In genomic region chr9:126984969-126985368, GRCh38 we compare ENCODE assay signal across 11 cellular contexts.
DNase-seq lines count a peak whose midpoint lies in the region; ATAC-seq, FAIRE-seq and TF ChIP-seq lines count a peak whose summit lies in the region.
"Had no signal": no experiment of that assay in that cellular context is flagged by ENCODE, and none has a peak within 500 bp of the region (broad histone marks: within the 10 kb centered on the region; RNA-seq: fewer than 3 reads in every experiment).

No MANE protein-coding gene starts in this region.

- no peak overlapping the region for H3K27ac Mint-ChIP-seq in Calu3 (ENCODE audit: unreplicated experiment)

- H3K4me1 ChIP-seq in effector memory CD4-positive, alpha-beta T cell (ENCODE audit: control insufficient read depth, insufficient read depth, low read length, poor library complexity, severe bottlenecking): peaks cover 42% of the 10 kb centered on the region
- no peaks in the 10 kb centered on the region for H3K4me1 ChIP-seq in pancreas

- H3K27me3 ChIP-seq in effector memory CD4-positive, alpha-beta T cell (replicated peaks; ENCODE audit: control insufficient read depth, insufficient read depth, low read length, poor library complexity, severe bottlenecking): no peaks in the 10 kb centered on the region
- H3K27me3 ChIP-seq in pancreas: no peaks in the 10 kb centered on the region

- peaks cover 20% of the 10 kb centered on the region for H3K4me1 Mint-ChIP-seq in Calu3 (ENCODE audit: low read depth, unreplicated experiment)

- CTCF ChIA-PET in Calu3 (lab: Charles Lee): no interaction called here

- TF ChIP-seq CTCF in Calu3 (IDR thresholded peaks at IDR 0.05; ENCODE audit: unreplicated experiment): no peak
- TF ChIP-seq CTCF in pancreas (IDR thresholded peaks at IDR 0.05): no peak

- H3K4me3 Mint-ChIP-seq in Calu3 (ENCODE audit: low read depth, unreplicated experiment): no peak overlapping the region

- peak in 3 of 4 donors; percentile 14 to 56 (median 44) for ATAC-seq in pancreas

- H3K9me3 ChIP-seq in effector memory CD4-positive, alpha-beta T cell (ENCODE audit: control insufficient read depth, low read length): no peaks in the 10 kb centered on the region
- no peaks in the 10 kb centered on the region for H3K9me3 ChIP-seq in pancreas

- no peak for FAIRE-seq in pancreas (lab: Jason Lieb, UNC)
- FAIRE-seq: astrocyte, endometrium had no signal

- H3K36me3 Mint-ChIP-seq in Calu3 (ENCODE audit: insufficient read depth, unreplicated experiment): peaks cover 6% of the 10 kb centered on the region

- H3K27me3 Mint-ChIP-seq in Calu3 (ENCODE audit: unreplicated experiment): peaks cover 21% of the 10 kb centered on the region

- H3K4me3 ChIP-seq in effector memory CD4-positive, alpha-beta T cell (ENCODE audit: insufficient read depth, low read depth, low read length, poor library complexity, severe bottlenecking): peak overlapping the region; percentile 2
- H3K4me3 ChIP-seq in pancreas: no peak overlapping the region

- peak; percentile 23 for DNase-seq in Calu3
- DNase-seq in OCI-M1 (lab: John Stamatoyannopoulos, UW): peak; percentile 24
- no peak for DNase-seq in effector memory CD4-positive, alpha-beta T cell
- no peak for DNase-seq in pancreas
- DNase-seq in NCI-H2196 treated with DMSO at 0.1 percent for 48 hours (lab: John Stamatoyannopoulos, UW; ENCODE audit: unreplicated experiment): no peak
- no peak for DNase-seq in anterior cingulate cortex (lab: John Stamatoyannopoulos, UW)
- DNase-seq in NCI-H2227 (lab: John Stamatoyannopoulos, UW; ENCODE audit: unreplicated experiment): no peak
- no peak for DNase-seq in stimulated activated CD4-positive, alpha-beta T cell treated with anti-CD3 and anti-CD28 coated beads, Interleukin-4, amount 100 ng/mL, for 1 hour
- DNase-seq: NCI-H2227 treated with DMSO at 0.1 percent for 48 hours had no signal

- H3K36me3 ChIP-seq in effector memory CD4-positive, alpha-beta T cell (ENCODE audit: control insufficient read depth, insufficient read depth, low read length): no peaks in the 10 kb centered on the region
- H3K36me3 ChIP-seq in pancreas: no peaks in the 10 kb centered on the region

- WGBS in pancreas, 2 donors: 58 to 72% methylated on average over 3 of the region's 3 CpGs

- BruUV-seq in Calu3 (replicated peaks; lab: Mats Ljungman, UMichigan): no TSS peak

- H3K9me3 Mint-ChIP-seq in Calu3 (ENCODE audit: low read depth, unreplicated experiment): no peaks in the 10 kb centered on the region

- intact Hi-C loops in Calu3 (cut with micrococcal nuclease; ENCODE audit: unreplicated experiment): no loop called here
- intact Hi-C loops in pancreas (cut with DNase I): no loop called here

- H3K27ac ChIP-seq in effector memory CD4-positive, alpha-beta T cell (ENCODE audit: insufficient read depth, low read length, poor library complexity, severe bottlenecking): no peak overlapping the region
- H3K27ac ChIP-seq in pancreas: no peak overlapping the region

Comparison
In these comparisons a context has a peak if more than half of its experiments do, and no peak if none do; other contexts are left out.
1. DNase-seq: peak in Calu3 (single experiment) and OCI-M1 (single experiment); none in effector memory CD4-positive, alpha-beta T cell (0 of 3), pancreas (0 of 6), NCI-H2196 treated with DMSO at 0.1 percent for 48 hours (single experiment), anterior cingulate cortex (0 of 58), NCI-H2227 (single experiment) and stimulated activated CD4-positive, alpha-beta T cell treated with anti-CD3 and anti-CD28 coated beads, Interleukin-4, amount 100 ng/mL, for 1 hour (single experiment).